Comparison of ENCODE assay signal across 8 cellular contexts in genomic region chr2:74499269-74499939, GRCh38. TPM values are rescaled to one million over a fixed set of nuclear protein-coding genes. Genes with fewer than 3 reads are reported as not detected.
DNase-seq lines count a peak whose midpoint lies in the region; ATAC-seq and TF ChIP-seq lines count a peak whose summit lies in the region.

TSS of gene LBX2 (minus strand) at chr2:74499603. CDS start at chr2:74499537, 66 bp downstream.

- POLR2A ChIA-PET in activated CD4-positive, alpha-beta memory T cell treated with anti-CD3 and anti-CD28 coated beads, Interleukin-2, amount 10 ng/mL, durations not matched to agents 7 days and 5 days (lab: Charles Lee): interaction anchor here (1.0 to 5.7 kb wide), 9 partner anchors 8 to 42 kb away, joined by 3 to 57 read pairs (median 11); partner anchors contain the start of genes AUP1, CCDC142, DQX1 and HTRA2

- peaks cover 54% of the 10 kb centered on the region for H3K4me1 ChIP-seq in left ventricle myocardium inferior
- peaks cover 22 to 36% of the 10 kb centered on the region in 2 donors for H3K4me1 ChIP-seq in gastrocnemius medialis

- TF ChIP-seq CTCF in GM06990 (IDR thresholded peaks at IDR 0.05; ENCODE audit: insufficient read depth, low read length, poor library complexity, severe bottlenecking) (no peak), left ventricle myocardium inferior (IDR thresholded peaks at IDR 0.05; ENCODE audit: borderline replicate concordance) (no peak), gastrocnemius medialis (IDR thresholded peaks at IDR 0.05 in 4 of 5, conservative IDR thresholded peaks at IDR 0.05 in 1 of 5) (no peak)

- DNase-seq in GM06990 (ENCODE audit: extremely low read depth, insufficient read length): no peak
- peak; percentile 47 for DNase-seq in activated CD4-positive, alpha-beta memory T cell treated with anti-CD3 and anti-CD28 coated beads, Interleukin-2, amount 10 ng/mL, durations not matched to agents 7 days and 5 days
- no peak for DNase-seq in left ventricle myocardium inferior
- no peak for DNase-seq in gastrocnemius medialis
- DNase-seq in NCI-H2171 treated with DMSO at 0.1 percent for 48 hours (lab: John Stamatoyannopoulos, UW): no peak
- no peak for DNase-seq in middle frontal gyrus (ENCODE audit: extremely low spot score, low spot score)
- no peak for DNase-seq in ACHN

- H3K4me1 Mint-ChIP-seq in activated CD4-positive, alpha-beta memory T cell treated with anti-CD3 and anti-CD28 coated beads, Interleukin-2, amount 10 ng/mL, durations not matched to agents 7 days and 5 days: peaks cover 51% of the 10 kb centered on the region

- in situ Hi-C loops in gastrocnemius medialis (cut with MboI; ENCODE audit: low sequenced_read_pairs in 4 of 4): no loop called here
- in situ Hi-C loops in ACHN (cut with HindIII; ENCODE audit: low pct_ligation_motif_present, low pct_unique_long_range_greater_than_20kb, low sequenced_read_pairs): no loop called here

- peak within 1 kb of the TSS; percentile 46 for H3K4me3 ChIP-seq in GM06990 (replicated peaks; ENCODE audit: low read depth, low read length)
- peak within 1 kb of the TSS; percentile 50 for H3K4me3 ChIP-seq in left ventricle myocardium inferior
- peak within 1 kb of the TSS; percentile 28 to 48 (median 44) for H3K4me3 ChIP-seq in gastrocnemius medialis

- H3K27ac Mint-ChIP-seq in activated CD4-positive, alpha-beta memory T cell treated with anti-CD3 and anti-CD28 coated beads, Interleukin-2, amount 10 ng/mL, durations not matched to agents 7 days and 5 days: peak within 1 kb of the TSS; percentile 77

- H3K9me3 Mint-ChIP-seq in activated CD4-positive, alpha-beta memory T cell treated with anti-CD3 and anti-CD28 coated beads, Interleukin-2, amount 10 ng/mL, durations not matched to agents 7 days and 5 days: no peaks in the 10 kb centered on the region

- peaks cover 45% of the 10 kb centered on the region for H3K27me3 Mint-ChIP-seq in activated CD4-positive, alpha-beta memory T cell treated with anti-CD3 and anti-CD28 coated beads, Interleukin-2, amount 10 ng/mL, durations not matched to agents 7 days and 5 days

- H3K27ac ChIP-seq in left ventricle myocardium inferior (replicated peaks): no peak within 1 kb of the TSS
- no peak within 1 kb of the TSS for H3K27ac ChIP-seq in gastrocnemius medialis

- peak within 1 kb of the TSS; percentile 80 for H3K4me3 Mint-ChIP-seq in activated CD4-positive, alpha-beta memory T cell treated with anti-CD3 and anti-CD28 coated beads, Interleukin-2, amount 10 ng/mL, durations not matched to agents 7 days and 5 days

- H3K9me3 ChIP-seq in left ventricle myocardium inferior (replicated peaks) (no peaks in the 10 kb centered on the region), gastrocnemius medialis (no peaks in the 10 kb centered on the region)

- intact Hi-C loops in left ventricle myocardium inferior (cut with micrococcal nuclease) (no loop called here), gastrocnemius medialis (cut with DNase I; ENCODE audit: low total_unique reads) (no loop called here)

- H3K36me3 Mint-ChIP-seq in activated CD4-positive, alpha-beta memory T cell treated with anti-CD3 and anti-CD28 coated beads, Interleukin-2, amount 10 ng/mL, durations not matched to agents 7 days and 5 days (ENCODE audit: low read depth): peaks cover 44% of the 10 kb centered on the region

- CTCF ChIA-PET in activated CD4-positive, alpha-beta memory T cell treated with anti-CD3 and anti-CD28 coated beads, Interleukin-2, amount 10 ng/mL, durations not matched to agents 7 days and 5 days (lab: Charles Lee): interaction anchor here (0.9 to 1.7 kb wide), 4 partner anchors 16 to 88 kb away, joined by 3 to 7 read pairs (median 4); partner anchors contain the start of genes CCDC142, HTRA2 and TTC31

- ATAC-seq in gastrocnemius medialis: peak in 1 of 2 donors; percentile 10
- ATAC-seq in HG03460 (IDR thresholded peaks at IDR 0.05; ENCODE audit: unreplicated experiment): no peak

- H3K27me3 ChIP-seq in GM06990 (replicated peaks; ENCODE audit: control insufficient read depth, insufficient read depth, low read length) (peaks cover 2% of the 10 kb centered on the region), left ventricle myocardium inferior (ENCODE audit: low read depth) (peaks cover 78% of the 10 kb centered on the region), gastrocnemius medialis (peaks cover 42 to 70% (median 57%) of the 10 kb centered on the region in 3 donors)

- no peak for TF ChIP-seq POLR2A in gastrocnemius medialis (IDR thresholded peaks at IDR 0.05)

- H3K36me3 ChIP-seq in GM06990 (ENCODE audit: control insufficient read depth, insufficient read depth, low read length) (no peaks in the 10 kb centered on the region), left ventricle myocardium inferior (peaks cover 2% of the 10 kb centered on the region), gastrocnemius medialis (peaks cover 0 to 1% of the 10 kb centered on the region in 2 donors)

RNA-seq across cellular contexts. Expression of gene LBX2, which starts in this region (rescaled TPM):
- total RNA-seq in activated CD4-positive, alpha-beta memory T cell treated with anti-CD3 and anti-CD28 coated beads, Interleukin-2, amount 10 ng/mL, durations not matched to agents 7 days and 5 days: 1 to 10 TPM; 1.2 to 1.8 TPM
- total RNA-seq in left ventricle myocardium inferior: 0.25 TPM
- under 1 TPM in 1 of 4 donors, not detected in 3; 0.59 TPM for total RNA-seq in gastrocnemius medialis
